In the genomic region with DNA sequence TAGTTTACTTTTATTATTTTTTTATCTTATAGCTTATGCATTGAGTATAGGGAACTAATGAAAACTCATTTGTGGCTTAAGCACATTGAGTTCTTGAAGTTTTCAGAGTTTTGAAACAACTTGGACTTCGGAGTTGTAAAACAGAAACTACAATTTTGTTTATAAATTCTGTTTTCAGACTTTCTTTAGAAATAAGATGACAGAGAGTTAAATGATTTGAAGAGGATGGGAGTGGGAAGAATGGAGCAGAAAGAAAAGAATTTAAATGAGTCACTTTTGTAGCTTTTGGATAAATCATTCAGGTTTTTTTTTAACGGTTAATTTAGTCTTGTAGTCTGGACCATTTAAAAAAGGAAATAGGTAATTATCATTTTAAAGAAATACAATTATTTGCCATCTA, we compare ENCODE assay signal across 2 cellular contexts.
TF ChIP-seq lines count a peak whose summit lies in the region.

No MANE protein-coding gene starts in this region.

TF ChIP-seq in IMR-90, 13 proteins besides CTCF, POLR2A, EP300 and RAD21:
- TF ChIP-seq FOS (IDR thresholded peaks at IDR 0.05; ENCODE audit: low read depth, low read length) (peak; percentile 37; the same call in 1 of the 2 replicates), MXI1 (IDR thresholded peaks at IDR 0.05; ENCODE audit: borderline replicate concordance, low read depth, low read length) (no peak)

TF ChIP-seq in GM23338, 12 proteins besides CTCF, POLR2A, EP300 and RAD21:
- no peak for TF ChIP-seq CREB1 (CRISPR knock-in tag; IDR thresholded peaks at IDR 0.05; ENCODE audit: low read depth)
- no peak for TF ChIP-seq NANOG (IDR thresholded peaks at IDR 0.05; ENCODE audit: borderline replicate concordance)
- TF ChIP-seq EZH2phosphoT487 (IDR thresholded peaks at IDR 0.05; ENCODE audit: unreplicated experiment), result no peak
- no peak for TF ChIP-seq ZNF331 (CRISPR knock-in tag; IDR thresholded peaks at IDR 0.05; ENCODE audit: low read depth)
- no peak for TF ChIP-seq STAT1 (IDR thresholded peaks at IDR 0.05; ENCODE audit: unreplicated experiment)
- TF ChIP-seq, protein P1, sequence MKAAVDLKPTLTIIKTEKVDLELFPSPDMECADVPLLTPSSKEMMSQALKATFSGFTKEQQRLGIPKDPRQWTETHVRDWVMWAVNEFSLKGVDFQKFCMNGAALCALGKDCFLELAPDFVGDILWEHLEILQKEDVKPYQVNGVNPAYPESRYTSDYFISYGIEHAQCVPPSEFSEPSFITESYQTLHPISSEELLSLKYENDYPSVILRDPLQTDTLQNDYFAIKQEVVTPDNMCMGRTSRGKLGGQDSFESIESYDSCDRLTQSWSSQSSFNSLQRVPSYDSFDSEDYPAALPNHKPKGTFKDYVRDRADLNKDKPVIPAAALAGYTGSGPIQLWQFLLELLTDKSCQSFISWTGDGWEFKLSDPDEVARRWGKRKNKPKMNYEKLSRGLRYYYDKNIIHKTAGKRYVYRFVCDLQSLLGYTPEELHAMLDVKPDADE (IDR thresholded peaks at IDR 0.05), result no peak
- TF ChIP-seq JUNB (IDR thresholded peaks at IDR 0.05; ENCODE audit: unreplicated experiment), result no peak
- no peak for TF ChIP-seq POLR2AphosphoS5 (IDR thresholded peaks at IDR 0.05; ENCODE audit: low read depth)
- TF ChIP-seq ZNF114 (CRISPR knock-in tag; IDR thresholded peaks at IDR 0.05), result no peak
- no peak for TF ChIP-seq EZH2 (IDR thresholded peaks at IDR 0.05; ENCODE audit: low read depth, unreplicated experiment)
